In genomic region chr11:67267188-67268035, GRCh38 we compare ENCODE assay signal across 1 cellular context.
TF ChIP-seq lines count a peak whose summit lies in the region.

No MANE protein-coding gene starts in this region.

TF ChIP-seq in GM12878, 131 proteins besides CTCF, POLR2A, EP300 and RAD21 (continued from another document):
- TF ChIP-seq MLLT1 (IDR thresholded peaks at IDR 0.05): peak; percentile 47; the same call in 1 of the 2 replicates
- TF ChIP-seq HCFC1 (IDR thresholded peaks at IDR 0.05; ENCODE audit: low read length): peak; percentile 5; the same call in 1 of the 2 replicates
- peak; percentile 22; the same call in 1 of the 2 replicates for TF ChIP-seq LARP7 (IDR thresholded peaks at IDR 0.05)
- peak; percentile 45 for TF ChIP-seq SIN3A (IDR thresholded peaks at IDR 0.05; ENCODE audit: low read depth, low read length)
- TF ChIP-seq EED (IDR thresholded peaks at IDR 0.05; ENCODE audit: low read depth): 0 out of 2 replicates have a peak, but pooled peaks have one; percentile 18
TF ChIP-seq in GM12878: peak in this region for 7.
